ENCODE assay signal across 1 cellular context in the genomic region with DNA sequence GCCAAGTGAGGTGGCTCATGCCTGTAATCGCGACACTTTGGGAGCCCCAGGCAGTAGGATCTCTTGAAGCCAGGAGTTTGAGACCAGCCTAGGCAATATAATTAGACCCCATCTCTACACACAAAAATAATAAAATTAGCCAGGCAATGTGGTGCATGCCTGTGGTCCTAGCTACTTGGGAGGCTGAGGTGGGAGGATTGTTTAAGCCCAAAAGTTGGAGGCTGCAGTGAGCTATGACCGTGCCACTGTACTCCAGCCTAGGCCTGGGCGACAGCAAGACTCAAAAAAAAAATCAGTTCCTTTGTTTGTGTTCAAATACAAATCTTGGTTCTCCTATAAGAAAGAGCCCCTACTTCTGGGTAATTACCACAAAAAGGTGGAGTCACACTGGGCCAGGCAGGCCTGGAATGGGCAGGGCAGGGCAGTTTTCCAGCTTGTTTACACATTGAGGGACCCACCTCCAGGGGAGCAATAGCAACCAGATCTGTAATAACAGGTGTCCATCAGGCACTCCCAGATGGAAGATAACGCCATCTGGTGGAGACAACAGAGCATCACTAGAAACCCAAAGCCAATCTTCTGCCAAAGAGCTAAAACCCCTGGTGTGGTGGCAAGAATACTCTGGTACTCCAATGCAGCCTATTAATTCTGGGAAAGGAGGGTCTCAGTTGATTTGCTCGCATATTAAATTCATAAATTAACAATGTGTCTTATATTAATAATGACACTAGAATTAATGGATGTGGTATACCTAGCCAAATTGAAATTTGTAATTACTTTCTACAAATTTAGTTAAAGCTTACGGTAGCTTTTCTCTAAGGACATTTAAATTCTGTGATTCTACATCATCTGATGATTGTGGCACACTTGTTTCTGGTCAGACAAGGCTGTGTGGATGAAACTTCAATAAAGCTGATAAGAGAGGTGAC.
A peak's percentile ranks its signal among the peaks of the same experiment; 100 is the strongest.
TF ChIP-seq lines count a peak whose summit lies in the region.

No MANE protein-coding gene starts in this region.

TF ChIP-seq in K562, 482 proteins besides CTCF, POLR2A, EP300 and RAD21 (continued from another document and continues in another):
- TF ChIP-seq, protein P1, sequence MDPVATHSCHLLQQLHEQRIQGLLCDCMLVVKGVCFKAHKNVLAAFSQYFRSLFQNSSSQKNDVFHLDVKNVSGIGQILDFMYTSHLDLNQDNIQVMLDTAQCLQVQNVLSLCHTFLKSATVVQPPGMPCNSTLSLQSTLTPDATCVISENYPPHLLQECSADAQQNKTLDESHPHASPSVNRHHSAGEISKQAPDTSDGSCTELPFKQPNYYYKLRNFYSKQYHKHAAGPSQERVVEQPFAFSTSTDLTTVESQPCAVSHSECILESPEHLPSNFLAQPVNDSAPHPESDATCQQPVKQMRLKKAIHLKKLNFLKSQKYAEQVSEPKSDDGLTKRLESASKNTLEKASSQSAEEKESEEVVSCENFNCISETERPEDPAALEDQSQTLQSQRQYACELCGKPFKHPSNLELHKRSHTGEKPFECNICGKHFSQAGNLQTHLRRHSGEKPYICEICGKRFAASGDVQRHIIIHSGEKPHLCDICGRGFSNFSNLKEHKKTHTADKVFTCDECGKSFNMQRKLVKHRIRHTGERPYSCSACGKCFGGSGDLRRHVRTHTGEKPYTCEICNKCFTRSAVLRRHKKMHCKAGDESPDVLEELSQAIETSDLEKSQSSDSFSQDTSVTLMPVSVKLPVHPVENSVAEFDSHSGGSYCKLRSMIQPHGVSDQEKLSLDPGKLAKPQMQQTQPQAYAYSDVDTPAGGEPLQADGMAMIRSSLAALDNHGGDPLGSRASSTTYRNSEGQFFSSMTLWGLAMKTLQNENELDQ (CRISPR knock-in tag; IDR thresholded peaks at IDR 0.05; ENCODE audit: borderline replicate concordance): 0 out of 2 replicates have a peak, but pooled peaks have one; percentile 61
- TF ChIP-seq GTF2F1 (IDR thresholded peaks at IDR 0.05; ENCODE audit: low read depth, low read length): no peak
- TF ChIP-seq PRMT5 (CRISPR knock-in tag; IDR thresholded peaks at IDR 0.05): no peak
- no peak for TF ChIP-seq ZFX (CRISPR knock-in tag; IDR thresholded peaks at IDR 0.05)
- TF ChIP-seq ZNF354B (CRISPR knock-in tag; IDR thresholded peaks at IDR 0.05): no peak
- TF ChIP-seq, protein P2, sequence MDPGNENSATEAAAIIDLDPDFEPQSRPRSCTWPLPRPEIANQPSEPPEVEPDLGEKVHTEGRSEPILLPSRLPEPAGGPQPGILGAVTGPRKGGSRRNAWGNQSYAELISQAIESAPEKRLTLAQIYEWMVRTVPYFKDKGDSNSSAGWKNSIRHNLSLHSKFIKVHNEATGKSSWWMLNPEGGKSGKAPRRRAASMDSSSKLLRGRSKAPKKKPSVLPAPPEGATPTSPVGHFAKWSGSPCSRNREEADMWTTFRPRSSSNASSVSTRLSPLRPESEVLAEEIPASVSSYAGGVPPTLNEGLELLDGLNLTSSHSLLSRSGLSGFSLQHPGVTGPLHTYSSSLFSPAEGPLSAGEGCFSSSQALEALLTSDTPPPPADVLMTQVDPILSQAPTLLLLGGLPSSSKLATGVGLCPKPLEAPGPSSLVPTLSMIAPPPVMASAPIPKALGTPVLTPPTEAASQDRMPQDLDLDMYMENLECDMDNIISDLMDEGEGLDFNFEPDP (CRISPR knock-in tag; IDR thresholded peaks at IDR 0.05): no peak
- TF ChIP-seq, protein P3, sequence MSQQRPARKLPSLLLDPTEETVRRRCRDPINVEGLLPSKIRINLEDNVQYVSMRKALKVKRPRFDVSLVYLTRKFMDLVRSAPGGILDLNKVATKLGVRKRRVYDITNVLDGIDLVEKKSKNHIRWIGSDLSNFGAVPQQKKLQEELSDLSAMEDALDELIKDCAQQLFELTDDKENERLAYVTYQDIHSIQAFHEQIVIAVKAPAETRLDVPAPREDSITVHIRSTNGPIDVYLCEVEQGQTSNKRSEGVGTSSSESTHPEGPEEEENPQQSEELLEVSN (IDR thresholded peaks at IDR 0.05; ENCODE audit: borderline replicate concordance in 1 of 2, extremely low read depth in 1 of 2, insufficient read depth in 1 of 2, insufficient read length in 1 of 2, low read depth in 1 of 2, low read length in 1 of 2, poor library complexity in 1 of 2, severe bottlenecking in 1 of 2): no peak
- TF ChIP-seq, protein P4, sequence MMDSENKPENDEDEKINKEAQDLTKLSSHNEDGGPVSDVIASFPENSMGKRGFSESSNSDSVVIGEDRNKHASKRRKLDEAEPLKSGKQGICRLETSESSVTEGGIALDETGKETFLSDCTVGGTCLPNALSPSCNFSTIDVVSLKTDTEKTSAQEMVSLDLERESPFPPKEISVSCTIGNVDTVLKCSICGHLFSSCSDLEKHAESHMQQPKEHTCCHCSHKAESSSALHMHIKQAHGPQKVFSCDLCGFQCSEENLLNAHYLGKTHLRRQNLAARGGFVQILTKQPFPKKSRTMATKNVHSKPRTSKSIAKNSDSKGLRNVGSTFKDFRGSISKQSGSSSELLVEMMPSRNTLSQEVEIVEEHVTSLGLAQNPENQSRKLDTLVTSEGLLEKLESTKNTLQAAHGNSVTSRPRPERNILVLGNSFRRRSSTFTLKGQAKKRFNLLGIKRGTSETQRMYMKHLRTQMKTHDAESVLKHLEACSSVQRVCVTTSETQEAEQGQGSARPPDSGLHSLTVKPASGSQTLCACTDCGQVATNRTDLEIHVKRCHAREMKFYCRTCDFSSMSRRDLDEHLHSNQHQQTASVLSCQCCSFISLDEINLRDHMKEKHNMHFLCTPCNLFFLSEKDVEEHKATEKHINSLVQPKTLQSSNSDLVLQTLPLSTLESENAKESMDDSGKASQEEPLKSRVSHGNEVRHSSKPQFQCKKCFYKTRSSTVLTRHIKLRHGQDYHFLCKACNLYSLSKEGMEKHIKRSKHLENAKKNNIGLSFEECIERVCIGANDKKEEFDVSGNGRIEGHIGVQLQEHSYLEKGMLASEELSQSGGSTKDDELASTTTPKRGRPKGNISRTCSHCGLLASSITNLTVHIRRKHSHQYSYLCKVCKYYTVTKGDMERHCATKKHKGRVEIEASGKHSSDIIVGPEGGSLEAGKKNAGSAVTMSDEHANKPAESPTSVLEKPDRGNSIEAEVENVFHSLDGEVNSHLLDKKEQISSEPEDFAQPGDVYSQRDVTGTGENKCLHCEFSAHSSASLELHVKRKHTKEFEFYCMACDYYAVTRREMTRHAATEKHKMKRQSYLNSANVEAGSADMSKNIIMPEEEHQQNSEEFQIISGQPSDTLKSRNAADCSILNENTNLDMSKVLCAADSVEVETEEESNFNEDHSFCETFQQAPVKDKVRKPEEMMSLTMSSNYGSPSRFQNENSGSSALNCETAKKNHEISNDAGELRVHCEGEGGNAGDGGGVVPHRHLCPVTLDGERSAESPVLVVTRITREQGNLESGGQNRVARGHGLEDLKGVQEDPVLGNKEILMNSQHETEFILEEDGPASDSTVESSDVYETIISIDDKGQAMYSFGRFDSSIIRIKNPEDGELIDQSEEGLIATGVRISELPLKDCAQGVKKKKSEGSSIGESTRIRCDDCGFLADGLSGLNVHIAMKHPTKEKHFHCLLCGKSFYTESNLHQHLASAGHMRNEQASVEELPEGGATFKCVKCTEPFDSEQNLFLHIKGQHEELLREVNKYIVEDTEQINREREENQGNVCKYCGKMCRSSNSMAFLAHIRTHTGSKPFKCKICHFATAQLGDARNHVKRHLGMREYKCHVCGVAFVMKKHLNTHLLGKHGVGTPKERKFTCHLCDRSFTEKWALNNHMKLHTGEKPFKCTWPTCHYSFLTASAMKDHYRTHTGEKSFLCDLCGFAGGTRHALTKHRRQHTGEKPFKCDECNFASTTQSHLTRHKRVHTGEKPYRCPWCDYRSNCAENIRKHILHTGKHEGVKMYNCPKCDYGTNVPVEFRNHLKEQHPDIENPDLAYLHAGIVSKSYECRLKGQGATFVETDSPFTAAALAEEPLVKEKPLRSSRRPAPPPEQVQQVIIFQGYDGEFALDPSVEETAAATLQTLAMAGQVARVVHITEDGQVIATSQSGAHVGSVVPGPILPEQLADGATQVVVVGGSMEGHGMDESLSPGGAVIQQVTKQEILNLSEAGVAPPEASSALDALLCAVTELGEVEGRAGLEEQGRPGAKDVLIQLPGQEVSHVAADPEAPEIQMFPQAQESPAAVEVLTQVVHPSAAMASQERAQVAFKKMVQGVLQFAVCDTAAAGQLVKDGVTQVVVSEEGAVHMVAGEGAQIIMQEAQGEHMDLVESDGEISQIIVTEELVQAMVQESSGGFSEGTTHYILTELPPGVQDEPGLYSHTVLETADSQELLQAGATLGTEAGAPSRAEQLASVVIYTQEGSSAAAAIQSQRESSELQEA (IDR thresholded peaks at IDR 0.05; ENCODE audit: low read depth): no peak
- TF ChIP-seq CBFA2T2 (conservative IDR thresholded peaks at IDR 0.05): peak; percentile 46
- TF ChIP-seq SMARCA4 (IDR thresholded peaks at IDR 0.05): no peak
- TF ChIP-seq, protein P5, sequence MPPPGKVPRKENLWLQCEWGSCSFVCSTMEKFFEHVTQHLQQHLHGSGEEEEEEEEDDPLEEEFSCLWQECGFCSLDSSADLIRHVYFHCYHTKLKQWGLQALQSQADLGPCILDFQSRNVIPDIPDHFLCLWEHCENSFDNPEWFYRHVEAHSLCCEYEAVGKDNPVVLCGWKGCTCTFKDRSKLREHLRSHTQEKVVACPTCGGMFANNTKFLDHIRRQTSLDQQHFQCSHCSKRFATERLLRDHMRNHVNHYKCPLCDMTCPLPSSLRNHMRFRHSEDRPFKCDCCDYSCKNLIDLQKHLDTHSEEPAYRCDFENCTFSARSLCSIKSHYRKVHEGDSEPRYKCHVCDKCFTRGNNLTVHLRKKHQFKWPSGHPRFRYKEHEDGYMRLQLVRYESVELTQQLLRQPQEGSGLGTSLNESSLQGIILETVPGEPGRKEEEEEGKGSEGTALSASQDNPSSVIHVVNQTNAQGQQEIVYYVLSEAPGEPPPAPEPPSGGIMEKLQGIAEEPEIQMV (tag; conservative IDR thresholded peaks at IDR 0.05; ENCODE audit: low read depth): no peak
- TF ChIP-seq, protein P6, sequence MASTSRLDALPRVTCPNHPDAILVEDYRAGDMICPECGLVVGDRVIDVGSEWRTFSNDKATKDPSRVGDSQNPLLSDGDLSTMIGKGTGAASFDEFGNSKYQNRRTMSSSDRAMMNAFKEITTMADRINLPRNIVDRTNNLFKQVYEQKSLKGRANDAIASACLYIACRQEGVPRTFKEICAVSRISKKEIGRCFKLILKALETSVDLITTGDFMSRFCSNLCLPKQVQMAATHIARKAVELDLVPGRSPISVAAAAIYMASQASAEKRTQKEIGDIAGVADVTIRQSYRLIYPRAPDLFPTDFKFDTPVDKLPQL (IDR thresholded peaks at IDR 0.05; ENCODE audit: extremely low read depth, insufficient read length): no peak
- TF ChIP-seq ELF2 (CRISPR knock-in tag; IDR thresholded peaks at IDR 0.05): no peak
- no peak for TF ChIP-seq FIP1L1 (IDR thresholded peaks at IDR 0.05; ENCODE audit: low read depth, low read length, poor library complexity, severe bottlenecking)
- peak; percentile 35; the same call in 1 of the 2 replicates for TF ChIP-seq ARID1B (IDR thresholded peaks at IDR 0.05)
- TF ChIP-seq SMARCA5 (IDR thresholded peaks at IDR 0.05): no peak
- TF ChIP-seq TGIF2 (CRISPR knock-in tag; IDR thresholded peaks at IDR 0.05): no peak
- no peak for TF ChIP-seq ZNF75A (CRISPR knock-in tag; IDR thresholded peaks at IDR 0.05)
- no peak for TF ChIP-seq TAF1 (IDR thresholded peaks at IDR 0.05; ENCODE audit: control insufficient read depth, extremely low read depth, insufficient read depth, low read length, severe bottlenecking)
- TF ChIP-seq RCOR1 (IDR thresholded peaks at IDR 0.05; ENCODE audit: borderline replicate concordance in 1 of 2, low read depth in 2 of 2, low read length in 2 of 2): peak in 1 of 2 experiments; percentile 73; a peak in 1 of 4 replicates
- no peak for TF ChIP-seq ZBTB7A (IDR thresholded peaks at IDR 0.05; ENCODE audit: borderline replicate concordance, control insufficient read depth, low read depth, low read length)
